In genomic region chr17:7250655-7251329, GRCh38 we compare ENCODE assay signal across 1 cellular context.
A peak's percentile ranks its signal among the peaks of the same experiment; 100 is the strongest.
TF ChIP-seq lines count a peak whose summit lies in the region.

No MANE protein-coding gene starts in this region.

TF ChIP-seq in HepG2, 621 proteins besides CTCF, POLR2A, EP300 and RAD21:
- TF ChIP-seq SIX1 (CRISPR knock-in tag; IDR thresholded peaks at IDR 0.05; ENCODE audit: borderline replicate concordance) (no peak), ZNF160 (CRISPR knock-in tag; IDR thresholded peaks at IDR 0.05) (peak; percentile 7; the same call in 1 of the 2 replicates), ZNF558 (CRISPR knock-in tag; IDR thresholded peaks at IDR 0.05; ENCODE audit: borderline replicate concordance) (peak; percentile 17; the same call in 1 of the 2 replicates), ZNF562 (CRISPR knock-in tag; IDR thresholded peaks at IDR 0.05; ENCODE audit: borderline replicate concordance) (no peak), ZNF691 (CRISPR knock-in tag; IDR thresholded peaks at IDR 0.05; ENCODE audit: borderline replicate concordance, low read depth) (no peak), MEIS2 (CRISPR knock-in tag; IDR thresholded peaks at IDR 0.05) (peak; percentile 33; the same call in 1 of the 2 replicates), FLYWCH1 (CRISPR knock-in tag; IDR thresholded peaks at IDR 0.05) (peak; percentile 23; the same call in 1 of the 2 replicates), ZBTB33 (CRISPR knock-in tag; IDR thresholded peaks at IDR 0.05) (no peak), MLLT10 (CRISPR knock-in tag; IDR thresholded peaks at IDR 0.05) (no peak), ARID4A (CRISPR knock-in tag; IDR thresholded peaks at IDR 0.05; ENCODE audit: borderline replicate concordance) (0 out of 2 replicates have a peak, but pooled peaks have one; percentile 13), SP4 (CRISPR knock-in tag; IDR thresholded peaks at IDR 0.05) (0 out of 2 replicates have a peak, but pooled peaks have one; percentile 52), ZNF766 (CRISPR knock-in tag; IDR thresholded peaks at IDR 0.05; ENCODE audit: borderline replicate concordance) (peak; percentile 39; the same call in 1 of the 2 replicates), SIN3A (IDR thresholded peaks at IDR 0.05; ENCODE audit: borderline replicate concordance, low read depth, low read length) (peak; percentile 41; the same call in 1 of the 2 replicates), RBM22 (optimal IDR thresholded peaks at IDR 0.05; ENCODE audit: low read length) (peak; percentile 27), ZFX (CRISPR knock-in tag; IDR thresholded peaks at IDR 0.05; ENCODE audit: low read depth) (peak; percentile 30; the same call in 1 of the 2 replicates), ZNF510 (CRISPR knock-in tag; IDR thresholded peaks at IDR 0.05; ENCODE audit: low read depth) (0 out of 2 replicates have a peak, but pooled peaks have one; percentile 0), MED1 (CRISPR knock-in tag; IDR thresholded peaks at IDR 0.05) (0 out of 2 replicates have a peak, but pooled peaks have one; percentile 8), ZNF253 (CRISPR knock-in tag; IDR thresholded peaks at IDR 0.05; ENCODE audit: borderline replicate concordance) (0 out of 2 replicates have a peak, but pooled peaks have one; percentile 38), SATB2 (CRISPR knock-in tag; IDR thresholded peaks at IDR 0.05) (0 out of 2 replicates have a peak, but pooled peaks have one; percentile 41), ZNF232 (CRISPR knock-in tag; IDR thresholded peaks at IDR 0.05; ENCODE audit: borderline replicate concordance) (peak; percentile 51; the same call in 1 of the 2 replicates), ZNF713 (CRISPR knock-in tag; IDR thresholded peaks at IDR 0.05) (no peak), ZFY (CRISPR knock-in tag; IDR thresholded peaks at IDR 0.05) (0 out of 2 replicates have a peak, but pooled peaks have one; percentile 3), SMARCE1 (IDR thresholded peaks at IDR 0.05; ENCODE audit: borderline replicate concordance) (no peak)
TF ChIP-seq in HepG2: peak in this region for 16.
